24 cellular contexts compared by ENCODE assay signal in genomic region chr12:14689996-14690395, GRCh38. TPM values are rescaled to one million over a fixed set of nuclear protein-coding genes. Genes with fewer than 3 reads are reported as not detected.
DNase-seq lines count a peak whose midpoint lies in the region; ATAC-seq, FAIRE-seq and TF ChIP-seq lines count a peak whose summit lies in the region.
"Had no signal": no experiment of that assay in that cellular context is flagged by ENCODE, and none has a peak within 500 bp of the region (broad histone marks: within the 10 kb centered on the region; RNA-seq: fewer than 3 reads in every experiment).

No MANE protein-coding gene starts in this region.

- no peaks in the 10 kb centered on the region for H3K4me1 Mint-ChIP-seq in stimulated activated effector memory CD8-positive, alpha-beta T cell treated with anti-CD3 and anti-CD28 coated beads, Interleukin-12 subunit alpha, Interleukin-12 subunit beta, amount 100 ng/mL, for 72 hours
- H3K4me1 Mint-ChIP-seq: CD4-positive, CD25-positive, alpha-beta regulatory T cell; CD8-positive, alpha-beta memory T cell had no signal

- no peak overlapping the region for H3K4me3 Mint-ChIP-seq in stimulated activated effector memory CD8-positive, alpha-beta T cell treated with anti-CD3 and anti-CD28 coated beads, Interleukin-12 subunit alpha, Interleukin-12 subunit beta, amount 100 ng/mL, for 72 hours
- H3K4me3 Mint-ChIP-seq: CD4-positive, CD25-positive, alpha-beta regulatory T cell; CD8-positive, alpha-beta memory T cell; HFFc6 had no signal

- H3K9me3 Mint-ChIP-seq in stimulated activated effector memory CD8-positive, alpha-beta T cell treated with anti-CD3 and anti-CD28 coated beads, Interleukin-12 subunit alpha, Interleukin-12 subunit beta, amount 100 ng/mL, for 72 hours, result no peaks in the 10 kb centered on the region
- H3K9me3 Mint-ChIP-seq: CD8-positive, alpha-beta memory T cell; HFFc6 had no signal

- DNase-seq in GM20000 (ENCODE audit: low spot score), result peak; percentile 11
- peak; percentile 9 for DNase-seq in renal cortical epithelial cell (ENCODE audit: low read depth)
- DNase-seq in NCI-H446 treated with DMSO at 0.1 percent for 48 hours (lab: John Stamatoyannopoulos, UW), result no peak
- no peak for DNase-seq in stimulated activated effector memory CD8-positive, alpha-beta T cell treated with anti-CD3 and anti-CD28 coated beads, Interleukin-12 subunit alpha, Interleukin-12 subunit beta, amount 100 ng/mL, for 72 hours (ENCODE audit: low spot score in 2 of 2)
- DNase-seq in NCI-H2227 treated with DMSO at 0.1 percent for 48 hours (lab: John Stamatoyannopoulos, UW), result no peak
- DNase-seq in hippocampal formation (lab: John Stamatoyannopoulos, UW), result no peak
- DNase-seq: ACHN; BE2C; C1 segment of cervical spinal cord; CD4-positive, CD25-positive, alpha-beta regulatory T cell; CD8-positive, alpha-beta memory T cell; COR-L47; DMS 273 treated with DMSO at 0.1 percent for 48 hours; DMS53; GOT3; H7; HFFc6 had no signal

- H3K27ac Mint-ChIP-seq in stimulated activated effector memory CD8-positive, alpha-beta T cell treated with anti-CD3 and anti-CD28 coated beads, Interleukin-12 subunit alpha, Interleukin-12 subunit beta, amount 100 ng/mL, for 72 hours, result no peak overlapping the region
- H3K27ac Mint-ChIP-seq: CD4-positive, CD25-positive, alpha-beta regulatory T cell; CD8-positive, alpha-beta memory T cell; HFFc6 had no signal

- no peaks in the 10 kb centered on the region for H3K36me3 Mint-ChIP-seq in stimulated activated effector memory CD8-positive, alpha-beta T cell treated with anti-CD3 and anti-CD28 coated beads, Interleukin-12 subunit alpha, Interleukin-12 subunit beta, amount 100 ng/mL, for 72 hours
- H3K36me3 Mint-ChIP-seq: CD4-positive, CD25-positive, alpha-beta regulatory T cell; CD8-positive, alpha-beta memory T cell had no signal

- TF ChIP-seq CTCF in GM20000 (IDR thresholded peaks at IDR 0.05; ENCODE audit: extremely low read depth, missing control alignments), result no peak

- ATAC-seq in HG02870 (IDR thresholded peaks at IDR 0.05; ENCODE audit: unreplicated experiment), result peak; percentile 51
- no peak for ATAC-seq in stimulated activated effector memory CD8-positive, alpha-beta T cell treated with anti-CD3 and anti-CD28 coated beads, Interleukin-12 subunit alpha, Interleukin-12 subunit beta, amount 100 ng/mL, for 72 hours
- ATAC-seq: HCT116 had no signal

- FAIRE-seq in endometrium (lab: Jason Lieb, UNC), result peak; percentile 50
- FAIRE-seq: A204.1, G401.6, GM19239 had no signal

RNA-seq across cellular contexts. Expression of gene GUCY2C, which starts 6.4 kb away (rescaled TPM):
- not detected in 2 replicates for total RNA-seq in renal cortical epithelial cell
- total RNA-seq: CD4-positive, CD25-positive, alpha-beta regulatory T cell; CD8-positive, alpha-beta memory T cell; HT-29 had no signal

Comparison
In these comparisons a context has a peak if more than half of its experiments do, and no peak if none do; other contexts are left out.
1. DNase-seq: peak in GM20000 (single experiment) and renal cortical epithelial cell (single experiment); none in NCI-H446 treated with DMSO at 0.1 percent for 48 hours (single experiment), stimulated activated effector memory CD8-positive, alpha-beta T cell treated with anti-CD3 and anti-CD28 coated beads, Interleukin-12 subunit alpha, Interleukin-12 subunit beta, amount 100 ng/mL, for 72 hours (0 of 2), NCI-H2227 treated with DMSO at 0.1 percent for 48 hours (single experiment) and hippocampal formation (0 of 2).